Comparison of ENCODE assay signal across 2 cellular contexts in the genomic region with DNA sequence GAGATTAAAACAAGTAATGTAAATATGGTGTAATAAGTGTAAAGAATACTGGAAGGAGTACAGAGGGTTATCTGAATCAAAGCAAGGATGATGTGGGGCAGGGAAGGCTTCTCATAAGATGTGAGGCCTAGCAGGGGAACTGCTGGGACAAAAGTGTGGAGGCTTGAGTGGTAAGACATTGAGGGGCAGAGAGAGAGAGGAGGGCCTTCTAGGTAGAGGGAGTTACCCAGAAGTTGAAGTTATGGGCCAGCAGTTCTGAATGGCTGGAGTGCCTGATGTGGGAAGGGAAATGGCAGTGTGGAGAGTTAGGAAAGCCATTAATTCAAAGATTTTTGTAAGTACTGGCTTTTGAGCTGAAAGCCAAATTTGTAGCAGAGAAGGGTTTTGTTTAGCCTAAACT.
TF ChIP-seq lines count a peak whose summit lies in the region.

No MANE protein-coding gene starts in this region.

TF ChIP-seq in liver, 16 proteins besides CTCF, POLR2A, EP300 and RAD21:
- TF ChIP-seq, protein P1, sequence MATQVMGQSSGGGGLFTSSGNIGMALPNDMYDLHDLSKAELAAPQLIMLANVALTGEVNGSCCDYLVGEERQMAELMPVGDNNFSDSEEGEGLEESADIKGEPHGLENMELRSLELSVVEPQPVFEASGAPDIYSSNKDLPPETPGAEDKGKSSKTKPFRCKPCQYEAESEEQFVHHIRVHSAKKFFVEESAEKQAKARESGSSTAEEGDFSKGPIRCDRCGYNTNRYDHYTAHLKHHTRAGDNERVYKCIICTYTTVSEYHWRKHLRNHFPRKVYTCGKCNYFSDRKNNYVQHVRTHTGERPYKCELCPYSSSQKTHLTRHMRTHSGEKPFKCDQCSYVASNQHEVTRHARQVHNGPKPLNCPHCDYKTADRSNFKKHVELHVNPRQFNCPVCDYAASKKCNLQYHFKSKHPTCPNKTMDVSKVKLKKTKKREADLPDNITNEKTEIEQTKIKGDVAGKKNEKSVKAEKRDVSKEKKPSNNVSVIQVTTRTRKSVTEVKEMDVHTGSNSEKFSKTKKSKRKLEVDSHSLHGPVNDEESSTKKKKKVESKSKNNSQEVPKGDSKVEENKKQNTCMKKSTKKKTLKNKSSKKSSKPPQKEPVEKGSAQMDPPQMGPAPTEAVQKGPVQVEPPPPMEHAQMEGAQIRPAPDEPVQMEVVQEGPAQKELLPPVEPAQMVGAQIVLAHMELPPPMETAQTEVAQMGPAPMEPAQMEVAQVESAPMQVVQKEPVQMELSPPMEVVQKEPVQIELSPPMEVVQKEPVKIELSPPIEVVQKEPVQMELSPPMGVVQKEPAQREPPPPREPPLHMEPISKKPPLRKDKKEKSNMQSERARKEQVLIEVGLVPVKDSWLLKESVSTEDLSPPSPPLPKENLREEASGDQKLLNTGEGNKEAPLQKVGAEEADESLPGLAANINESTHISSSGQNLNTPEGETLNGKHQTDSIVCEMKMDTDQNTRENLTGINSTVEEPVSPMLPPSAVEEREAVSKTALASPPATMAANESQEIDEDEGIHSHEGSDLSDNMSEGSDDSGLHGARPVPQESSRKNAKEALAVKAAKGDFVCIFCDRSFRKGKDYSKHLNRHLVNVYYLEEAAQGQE (IDR thresholded peaks at IDR 0.05): no peak
- TF ChIP-seq SP1 (IDR thresholded peaks at IDR 0.05) (no peak), FOXA2 (IDR thresholded peaks at IDR 0.05) (no peak), TAF1 (conservative IDR thresholded peaks at IDR 0.05) (no peak), EGR1 (IDR thresholded peaks at IDR 0.05; ENCODE audit: low read depth in 2 of 2) (no peak), MAX (IDR thresholded peaks at IDR 0.05) (no peak), YY1 (IDR thresholded peaks at IDR 0.05) (no peak), RXRA (IDR thresholded peaks at IDR 0.05) (no peak), FOXA1 (IDR thresholded peaks at IDR 0.05) (no peak), GABPA (IDR thresholded peaks at IDR 0.05 in 1 of 2, conservative IDR thresholded peaks at IDR 0.05 in 1 of 2) (no peak), HNF4A (conservative IDR thresholded peaks at IDR 0.05) (no peak), HNF4G (IDR thresholded peaks at IDR 0.05) (no peak), NR2F2 (IDR thresholded peaks at IDR 0.05) (no peak), JUND (IDR thresholded peaks at IDR 0.05) (no peak)
- TF ChIP-seq, protein P2, sequence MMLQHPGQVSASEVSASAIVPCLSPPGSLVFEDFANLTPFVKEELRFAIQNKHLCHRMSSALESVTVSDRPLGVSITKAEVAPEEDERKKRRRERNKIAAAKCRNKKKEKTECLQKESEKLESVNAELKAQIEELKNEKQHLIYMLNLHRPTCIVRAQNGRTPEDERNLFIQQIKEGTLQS (IDR thresholded peaks at IDR 0.05): no peak
- TF ChIP-seq, protein P3, sequence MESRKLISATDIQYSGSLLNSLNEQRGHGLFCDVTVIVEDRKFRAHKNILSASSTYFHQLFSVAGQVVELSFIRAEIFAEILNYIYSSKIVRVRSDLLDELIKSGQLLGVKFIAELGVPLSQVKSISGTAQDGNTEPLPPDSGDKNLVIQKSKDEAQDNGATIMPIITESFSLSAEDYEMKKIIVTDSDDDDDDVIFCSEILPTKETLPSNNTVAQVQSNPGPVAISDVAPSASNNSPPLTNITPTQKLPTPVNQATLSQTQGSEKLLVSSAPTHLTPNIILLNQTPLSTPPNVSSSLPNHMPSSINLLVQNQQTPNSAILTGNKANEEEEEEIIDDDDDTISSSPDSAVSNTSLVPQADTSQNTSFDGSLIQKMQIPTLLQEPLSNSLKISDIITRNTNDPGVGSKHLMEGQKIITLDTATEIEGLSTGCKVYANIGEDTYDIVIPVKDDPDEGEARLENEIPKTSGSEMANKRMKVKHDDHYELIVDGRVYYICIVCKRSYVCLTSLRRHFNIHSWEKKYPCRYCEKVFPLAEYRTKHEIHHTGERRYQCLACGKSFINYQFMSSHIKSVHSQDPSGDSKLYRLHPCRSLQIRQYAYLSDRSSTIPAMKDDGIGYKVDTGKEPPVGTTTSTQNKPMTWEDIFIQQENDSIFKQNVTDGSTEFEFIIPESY (IDR thresholded peaks at IDR 0.05): no peak
TF ChIP-seq in liver: peak in this region for 0.

TF ChIP-seq in HepG2, 621 proteins besides CTCF, POLR2A, EP300 and RAD21:
- TF ChIP-seq TOE1 (CRISPR knock-in tag; IDR thresholded peaks at IDR 0.05) (no peak), SP5 (CRISPR knock-in tag; IDR thresholded peaks at IDR 0.05; ENCODE audit: borderline replicate concordance, low read depth) (no peak), ATF7-NPFF (CRISPR knock-in tag; IDR thresholded peaks at IDR 0.05; ENCODE audit: low read depth) (no peak), ZNF33A (CRISPR knock-in tag; IDR thresholded peaks at IDR 0.05; ENCODE audit: borderline replicate concordance) (no peak), ZNF263 (CRISPR knock-in tag; IDR thresholded peaks at IDR 0.05) (no peak), ZNF574 (CRISPR knock-in tag; IDR thresholded peaks at IDR 0.05) (no peak), ZNF224 (CRISPR knock-in tag; IDR thresholded peaks at IDR 0.05) (no peak), ZXDC (CRISPR knock-in tag; IDR thresholded peaks at IDR 0.05) (no peak), ZNF660 (CRISPR knock-in tag; IDR thresholded peaks at IDR 0.05; ENCODE audit: borderline replicate concordance, low read depth) (no peak), SIN3B (IDR thresholded peaks at IDR 0.05; ENCODE audit: low read length) (no peak), PHB2 (IDR thresholded peaks at IDR 0.05; ENCODE audit: partially characterized antibody) (no peak)
- TF ChIP-seq, protein P4, sequence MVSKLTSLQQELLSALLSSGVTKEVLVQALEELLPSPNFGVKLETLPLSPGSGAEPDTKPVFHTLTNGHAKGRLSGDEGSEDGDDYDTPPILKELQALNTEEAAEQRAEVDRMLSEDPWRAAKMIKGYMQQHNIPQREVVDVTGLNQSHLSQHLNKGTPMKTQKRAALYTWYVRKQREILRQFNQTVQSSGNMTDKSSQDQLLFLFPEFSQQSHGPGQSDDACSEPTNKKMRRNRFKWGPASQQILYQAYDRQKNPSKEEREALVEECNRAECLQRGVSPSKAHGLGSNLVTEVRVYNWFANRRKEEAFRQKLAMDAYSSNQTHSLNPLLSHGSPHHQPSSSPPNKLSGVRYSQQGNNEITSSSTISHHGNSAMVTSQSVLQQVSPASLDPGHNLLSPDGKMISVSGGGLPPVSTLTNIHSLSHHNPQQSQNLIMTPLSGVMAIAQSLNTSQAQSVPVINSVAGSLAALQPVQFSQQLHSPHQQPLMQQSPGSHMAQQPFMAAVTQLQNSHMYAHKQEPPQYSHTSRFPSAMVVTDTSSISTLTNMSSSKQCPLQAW (CRISPR knock-in tag; IDR thresholded peaks at IDR 0.05): no peak
- TF ChIP-seq, protein P5, sequence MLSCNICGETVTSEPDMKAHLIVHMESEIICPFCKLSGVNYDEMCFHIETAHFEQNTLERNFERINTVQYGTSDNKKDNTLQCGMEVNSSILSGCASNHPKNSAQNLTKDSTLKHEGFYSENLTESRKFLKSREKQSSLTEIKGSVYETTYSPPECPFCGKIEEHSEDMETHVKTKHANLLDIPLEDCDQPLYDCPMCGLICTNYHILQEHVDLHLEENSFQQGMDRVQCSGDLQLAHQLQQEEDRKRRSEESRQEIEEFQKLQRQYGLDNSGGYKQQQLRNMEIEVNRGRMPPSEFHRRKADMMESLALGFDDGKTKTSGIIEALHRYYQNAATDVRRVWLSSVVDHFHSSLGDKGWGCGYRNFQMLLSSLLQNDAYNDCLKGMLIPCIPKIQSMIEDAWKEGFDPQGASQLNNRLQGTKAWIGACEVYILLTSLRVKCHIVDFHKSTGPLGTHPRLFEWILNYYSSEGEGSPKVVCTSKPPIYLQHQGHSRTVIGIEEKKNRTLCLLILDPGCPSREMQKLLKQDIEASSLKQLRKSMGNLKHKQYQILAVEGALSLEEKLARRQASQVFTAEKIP (CRISPR knock-in tag; IDR thresholded peaks at IDR 0.05; ENCODE audit: borderline replicate concordance): no peak
- TF ChIP-seq, protein P6, sequence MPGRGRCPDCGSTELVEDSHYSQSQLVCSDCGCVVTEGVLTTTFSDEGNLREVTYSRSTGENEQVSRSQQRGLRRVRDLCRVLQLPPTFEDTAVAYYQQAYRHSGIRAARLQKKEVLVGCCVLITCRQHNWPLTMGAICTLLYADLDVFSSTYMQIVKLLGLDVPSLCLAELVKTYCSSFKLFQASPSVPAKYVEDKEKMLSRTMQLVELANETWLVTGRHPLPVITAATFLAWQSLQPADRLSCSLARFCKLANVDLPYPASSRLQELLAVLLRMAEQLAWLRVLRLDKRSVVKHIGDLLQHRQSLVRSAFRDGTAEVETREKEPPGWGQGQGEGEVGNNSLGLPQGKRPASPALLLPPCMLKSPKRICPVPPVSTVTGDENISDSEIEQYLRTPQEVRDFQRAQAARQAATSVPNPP (CRISPR knock-in tag; IDR thresholded peaks at IDR 0.05): no peak
